Comparison of ENCODE assay signal across 14 cellular contexts in genomic region chr18:36284268-36284667, GRCh38. TPM values are rescaled to one million over a fixed set of nuclear protein-coding genes. Genes with fewer than 3 reads are reported as not detected.
"Had no signal": no experiment of that assay in that cellular context is flagged by ENCODE, and none has a peak within 500 bp of the region (broad histone marks: within the 10 kb centered on the region; RNA-seq: fewer than 3 reads in every experiment).

No MANE protein-coding gene starts in this region.

- H3K4me1 Mint-ChIP-seq: nephron progenitor cell had no signal

- H3K27ac ChIP-seq: brain microvascular endothelial cell, left lung, ovary, skin epidermis, stomach, thoracic aorta had no signal

- H3K36me3 Mint-ChIP-seq: activated CD4-positive, alpha-beta memory T cell treated with anti-CD3 and anti-CD28 coated beads for 36 hours; activated naive CD4-positive, alpha-beta T cell treated with anti-CD3 and anti-CD28 coated beads, Interleukin-2, amount 50 U/mL, for 72 hours had no signal

- H3K4me3 ChIP-seq: left lung, ovary, skin epidermis, stomach, thoracic aorta had no signal

- H3K4me3 Mint-ChIP-seq: activated CD4-positive, alpha-beta memory T cell treated with anti-CD3 and anti-CD28 coated beads for 36 hours; activated T-cell treated with anti-CD3 and anti-CD28 coated beads, Interleukin-2, amount 50 U/mL, for 4 hours; memory B cell; nephron progenitor cell; T-helper 17 cell had no signal

- H3K9me3 ChIP-seq: ovary, thoracic aorta had no signal

- H3K27ac Mint-ChIP-seq: activated CD4-positive, alpha-beta memory T cell treated with anti-CD3 and anti-CD28 coated beads for 36 hours; activated naive CD4-positive, alpha-beta T cell treated with anti-CD3 and anti-CD28 coated beads, Interleukin-2, amount 50 U/mL, for 72 hours; memory B cell; nephron progenitor cell; T-helper 17 cell had no signal

- H3K27me3 ChIP-seq: ovary had no signal

- H3K36me3 ChIP-seq: brain microvascular endothelial cell, left lung, ovary, stomach, thoracic aorta had no signal

- DNase-seq: activated CD4-positive, alpha-beta T cell treated with anti-CD3 and anti-CD28 coated beads for 1 hour; activated effector memory CD4-positive, alpha-beta T cell treated with anti-CD3 and anti-CD28 coated beads, Interleukin-2, amount 50 U/mL, for 16 hours; left lung; stomach had no signal

- H3K4me1 ChIP-seq: left lung, stomach had no signal

- H3K9me3 Mint-ChIP-seq: activated naive CD4-positive, alpha-beta T cell treated with anti-CD3 and anti-CD28 coated beads, Interleukin-2, amount 50 U/mL, for 72 hours had no signal

RNA-seq across cellular contexts. Expression of gene FHOD3, which starts 13.2 kb away (rescaled TPM):
- total RNA-seq: activated CD4-positive, alpha-beta memory T cell treated with anti-CD3 and anti-CD28 coated beads for 36 hours; activated naive CD4-positive, alpha-beta T cell treated with anti-CD3 and anti-CD28 coated beads, Interleukin-2, amount 50 U/mL, for 72 hours; T-helper 17 cell had no signal
